Comparison of ENCODE assay signal across 8 cellular contexts in the genomic region with DNA sequence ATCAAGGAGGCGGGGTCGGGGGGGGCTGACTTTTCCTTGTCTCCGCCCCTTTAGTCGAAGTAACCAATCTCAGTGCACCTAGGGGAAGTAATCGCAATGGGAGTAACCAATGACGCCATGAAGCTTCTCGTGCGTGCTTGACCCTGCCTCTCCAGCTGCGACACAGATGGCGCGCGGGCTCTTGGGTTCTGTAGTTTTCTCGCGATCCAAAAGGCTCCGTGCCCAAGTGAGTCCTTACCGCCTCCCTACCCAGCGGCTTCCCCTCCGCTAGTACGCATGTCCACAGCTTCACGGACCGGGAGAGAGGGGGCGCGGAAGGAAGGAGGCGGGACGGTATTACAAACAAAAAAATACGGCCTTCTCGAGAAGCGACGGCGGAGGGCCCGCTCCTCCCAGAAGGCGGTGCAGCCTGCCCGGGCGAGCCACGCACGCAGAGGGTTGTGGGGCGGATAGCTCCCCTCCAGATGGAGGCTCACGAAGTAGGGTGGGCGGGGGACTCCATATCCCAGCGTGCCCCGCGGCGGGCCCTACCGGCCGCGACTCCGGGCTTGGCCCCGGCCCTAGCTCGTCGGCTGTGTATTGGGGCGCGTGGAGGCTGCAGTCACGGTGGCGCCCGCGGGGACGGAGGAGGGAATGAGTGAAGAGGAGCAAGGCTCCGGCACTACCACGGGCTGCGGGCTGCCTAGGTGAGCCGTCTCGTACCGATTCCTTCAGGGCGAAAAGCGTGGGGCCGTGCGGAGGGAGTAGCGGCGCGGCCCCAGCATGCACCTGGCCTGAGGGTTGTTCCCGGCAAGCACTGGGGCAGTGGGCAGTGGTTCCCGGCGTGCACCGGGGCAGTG. TPM values are rescaled to one million over a fixed set of nuclear protein-coding genes. Genes with fewer than 3 reads are reported as not detected.
DNase-seq lines count a peak whose midpoint lies in the region; ATAC-seq and TF ChIP-seq lines count a peak whose summit lies in the region.

A gene with protein sequence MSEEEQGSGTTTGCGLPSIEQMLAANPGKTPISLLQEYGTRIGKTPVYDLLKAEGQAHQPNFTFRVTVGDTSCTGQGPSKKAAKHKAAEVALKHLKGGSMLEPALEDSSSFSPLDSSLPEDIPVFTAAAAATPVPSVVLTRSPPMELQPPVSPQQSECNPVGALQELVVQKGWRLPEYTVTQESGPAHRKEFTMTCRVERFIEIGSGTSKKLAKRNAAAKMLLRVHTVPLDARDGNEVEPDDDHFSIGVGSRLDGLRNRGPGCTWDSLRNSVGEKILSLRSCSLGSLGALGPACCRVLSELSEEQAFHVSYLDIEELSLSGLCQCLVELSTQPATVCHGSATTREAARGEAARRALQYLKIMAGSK (plus strand): TSS at position 508 of the 839 bp plus-strand sequence. CDS start 126 bp downstream, at position 634.

- no peaks in the 10 kb centered on the region for H3K9me3 ChIP-seq in BE2C
- H3K9me3 ChIP-seq in colonic mucosa = no peaks in the 10 kb centered on the region

- DNase-seq in BE2C (peak; percentile 96), GM19240 (ENCODE audit: insufficient read length, low spot score) (peak; percentile 71), NCI-H526 (lab: John Stamatoyannopoulos, UW) (peak; percentile 99), colonic mucosa (peak; percentile 98), kidney tubule cell (ENCODE audit: low spot score) (peak; percentile 100)
- peak; percentile 98 for DNase-seq in activated CD4-positive, alpha-beta T cell treated with anti-CD3 and anti-CD28 coated beads for 48 hours
- peak; percentile 86 to 96 (median 96) for DNase-seq in stimulated activated CD4-positive, alpha-beta T cell treated with anti-CD3 and anti-CD28 coated beads, Interleukin-1b, Interleukin-23, amount 100 ng/mL, for 24 hours (ENCODE audit: low read depth in 4 of 4, low spot score in 1 of 4)

- H3K4me1 ChIP-seq in BE2C (peaks cover 6% of the 10 kb centered on the region), colonic mucosa (peaks cover 13% of the 10 kb centered on the region)

- intact Hi-C loops in colonic mucosa (cut with DNase I) = loop anchor here (10.0 kb wide), 2 partner anchors 46 to 166 kb away; a partner anchor contains a TSS

- peak within 1 kb of the TSS; percentile 65 for H3K4me3 ChIP-seq in BE2C (ENCODE audit: low read depth, low read length)
- H3K4me3 ChIP-seq in colonic mucosa = peak within 1 kb of the TSS; percentile 69

- H3K27me3 ChIP-seq in BE2C = no peaks in the 10 kb centered on the region
- no peaks in the 10 kb centered on the region for H3K27me3 ChIP-seq in colonic mucosa

- ATAC-seq in HG03460 (IDR thresholded peaks at IDR 0.05; ENCODE audit: unreplicated experiment) = peak; percentile 79

- TF ChIP-seq CTCF in BE2C (IDR thresholded peaks at IDR 0.05; ENCODE audit: low read depth, low read length) (no peak), colonic mucosa (IDR thresholded peaks at IDR 0.05) (no peak)

- peak within 1 kb of the TSS; percentile 97 for H3K27ac ChIP-seq in colonic mucosa

- H3K36me3 ChIP-seq in BE2C (peaks cover 21% of the 10 kb centered on the region), colonic mucosa (no peaks in the 10 kb centered on the region)

- H3K9ac ChIP-seq in colonic mucosa (ENCODE audit: low read depth in 2 of 2, low read length in 2 of 2) = peak within 1 kb of the TSS; percentile 79 to 96

RNA-seq across cellular contexts. Expression of the gene that starts here (rescaled TPM):
- polyA plus RNA-seq in BE2C (2012; ENCODE audit: insufficient read depth, insufficient read length, low read depth) = 188 TPM
- total RNA-seq in colonic mucosa = 10 to 100 TPM; 20.7 to 36.9 TPM

Comparison
In these comparisons a context has a peak if more than half of its experiments do, and no peak if none do; other contexts are left out.
1. Peak in every context shown above with its lines: DNase-seq, ATAC-seq, H3K4me3 ChIP-seq and H3K27ac ChIP-seq.